8 cellular contexts compared by ENCODE assay signal in the genomic region with DNA sequence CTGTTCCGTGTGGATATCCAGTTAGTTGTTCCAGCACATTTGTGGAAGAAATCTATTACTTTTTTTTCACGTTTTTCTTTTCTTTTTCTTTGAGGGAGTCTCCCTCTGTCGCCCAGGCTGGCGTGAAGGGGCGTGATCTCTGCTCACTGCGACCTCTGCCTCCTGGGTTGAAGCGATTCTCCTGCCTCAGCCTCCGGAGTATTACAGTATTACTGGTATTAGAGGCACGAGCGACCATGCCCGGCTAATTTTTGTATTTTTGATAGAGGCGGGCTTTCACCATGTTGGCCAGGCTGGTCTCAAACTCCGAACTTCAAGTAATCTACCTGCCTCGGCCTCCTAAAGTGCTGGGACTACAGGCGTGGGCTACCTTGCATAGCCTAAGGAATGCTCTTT. TPM values are rescaled to one million over a fixed set of nuclear protein-coding genes. Genes with fewer than 3 reads are reported as not detected.
DNase-seq lines count a peak whose midpoint lies in the region; ATAC-seq, FAIRE-seq and TF ChIP-seq lines count a peak whose summit lies in the region.

No MANE protein-coding gene starts in this region.

- H3K27ac Mint-ChIP-seq in activated CD8-positive, alpha-beta memory T cell treated with anti-CD3 and anti-CD28 coated beads, Interleukin-2, amount 10 ng/mL, durations not matched to agents 7 days and 5 days, result peak overlapping the region; percentile 94

- 31% methylated on average over 15 of the region's 15 CpGs for WGBS in GM12878 (ENCODE audit: insufficient coverage, insufficient replicate concordance, low lambda C conversion rate, missing lambda C conversion rate)
- WGBS in mesendoderm (ENCODE audit: extremely low coverage, insufficient coverage, low lambda C conversion rate), result no CpG with 5 or more reads among the region's 15 CpGs

- no peak overlapping the region for H4K5ac ChIP-seq in mesendoderm (ENCODE audit: low read length)

- H3K9me3 ChIP-seq in GM12878 (replicated peaks; ENCODE audit: control insufficient read depth, insufficient read depth, low read length) (peaks cover 3% of the 10 kb centered on the region), tibial artery (no peaks in the 10 kb centered on the region)

- SMC1A ChIA-PET in GM12878 (lab: Charles Lee; ENCODE audit: uncharacterized antibody, unreplicated experiment), result interaction anchor here (0.9 to 2.0 kb wide), 3 partner anchors 9 to 30 kb away, joined by 4 to 8 read pairs (median 6); no protein-coding TSS in a partner anchor

- intact Hi-C loops in GM12878 (cut with micrococcal nuclease; ENCODE audit: unreplicated experiment), result loop anchor here (5.0 kb wide), 3 partner anchors 41 to 96 kb away; partner anchors contain the start of gene ZNF600
- intact Hi-C loops in tibial artery (cut with DNase I; ENCODE audit: low total_unique reads), result loop anchor here (5.0 kb wide), 1 partner anchor 49 kb away; no protein-coding TSS in a partner anchor

- H4K20me1 ChIP-seq in GM12878 (ENCODE audit: control insufficient read depth, insufficient read depth), result no peaks in the 10 kb centered on the region

- TF ChIP-seq POLR2A in GM12878 (IDR thresholded peaks at IDR 0.05; ENCODE audit: low read depth, low read length), result no peak

- peak overlapping the region; percentile 11 for H2BK15ac ChIP-seq in mesendoderm (replicated peaks; ENCODE audit: low read depth)

- BruUV-seq in GM12878 (replicated peaks; lab: Mats Ljungman, UMichigan), result no TSS peak

- TF ChIP-seq EP300 in GM12878 (IDR thresholded peaks at IDR 0.05; ENCODE audit: borderline replicate concordance in 1 of 2, control insufficient read depth in 1 of 2, low read depth in 2 of 2, low read length in 2 of 2), result no peak

- peak overlapping the region; percentile 60 for H3K4ac ChIP-seq in mesendoderm (ENCODE audit: low read depth, low read length)

- in situ Hi-C loops in GM12878 (cut with MboI), result no loop called here

- H3K36me3 Mint-ChIP-seq in activated CD8-positive, alpha-beta memory T cell treated with anti-CD3 and anti-CD28 coated beads, Interleukin-2, amount 10 ng/mL, durations not matched to agents 7 days and 5 days, result peaks cover 34% of the 10 kb centered on the region

- H3K4me1 Mint-ChIP-seq in activated CD8-positive, alpha-beta memory T cell treated with anti-CD3 and anti-CD28 coated beads, Interleukin-2, amount 10 ng/mL, durations not matched to agents 7 days and 5 days, result peaks cover 24% of the 10 kb centered on the region

- H3K27ac ChIP-seq in GM12878 (ENCODE audit: control insufficient read depth, insufficient read depth) (peak overlapping the region; percentile 88; the same call in 1 of the 2 replicates), mesendoderm (ENCODE audit: low read depth, low read length) (peak overlapping the region; percentile 73), tibial artery (peak overlapping the region; percentile 91 to 92)

- peaks cover 8% of the 10 kb centered on the region for H3K9me3 Mint-ChIP-seq in activated CD8-positive, alpha-beta memory T cell treated with anti-CD3 and anti-CD28 coated beads, Interleukin-2, amount 10 ng/mL, durations not matched to agents 7 days and 5 days (ENCODE audit: low read depth)

- no peak overlapping the region for H2BK5ac ChIP-seq in mesendoderm (ENCODE audit: low read length)

- H2AFZ ChIP-seq in GM12878 (ENCODE audit: control insufficient read depth, low read depth, low read length), result peak overlapping the region; percentile 85

- no peak overlapping the region for H3K23ac ChIP-seq in mesendoderm (ENCODE audit: low read length)

- no peak for FAIRE-seq in GM12878 (lab: Jason Lieb, UNC)

- H3K27me3 ChIP-seq in GM12878 (replicated peaks in 1 of 2; ENCODE audit: control insufficient read depth in 2 of 2, insufficient read depth in 2 of 2, low read length in 1 of 2) (no peaks in the 10 kb centered on the region), mesendoderm (ENCODE audit: insufficient read depth, low read length, poor library complexity) (no peaks in the 10 kb centered on the region), tibial artery (no peaks in the 10 kb centered on the region)

- H3K4me3 ChIP-seq in GM12878 (peak overlapping the region; percentile 90; the same call in 1 of the 2 replicates), mesendoderm (ENCODE audit: low read length) (no peak overlapping the region), tibial artery (peak overlapping the region; percentile 56)

- H3K56ac ChIP-seq in mesendoderm (ENCODE audit: low read length), result peak overlapping the region; percentile 91

- no peaks in the 10 kb centered on the region for H3K36me3 ChIP-seq in GM12878 (ENCODE audit: control insufficient read depth in 2 of 2, insufficient read depth in 2 of 2, low read length in 1 of 2)
- H3K36me3 ChIP-seq in mesendoderm (ENCODE audit: control insufficient read depth, insufficient read depth, low read length), result no peaks in the 10 kb centered on the region
- H3K36me3 ChIP-seq in tibial artery, result no peaks in the 10 kb centered on the region

- H3K9ac ChIP-seq in GM12878 (ENCODE audit: control insufficient read depth, insufficient read depth, low read length) (peak overlapping the region; percentile 84), mesendoderm (ENCODE audit: low read length) (peak overlapping the region; percentile 70)

- no peak overlapping the region for H4K8ac ChIP-seq in mesendoderm (ENCODE audit: low read depth, low read length)

- H3K4me1 ChIP-seq in GM12878 (ENCODE audit: control insufficient read depth, insufficient read depth, low read length), result peaks cover 7% of the 10 kb centered on the region
- H3K4me1 ChIP-seq in mesendoderm (ENCODE audit: control insufficient read depth, low read depth, low read length), result no peaks in the 10 kb centered on the region
- H3K4me1 ChIP-seq in tibial artery, result peaks cover 0 to 31% (median 14%) of the 10 kb centered on the region in 4 donors

- no peak for TF ChIP-seq RAD21 in GM12878 (IDR thresholded peaks at IDR 0.05; ENCODE audit: insufficient read depth, low read depth, low read length)

- H3K27me3 Mint-ChIP-seq in activated CD8-positive, alpha-beta memory T cell treated with anti-CD3 and anti-CD28 coated beads, Interleukin-2, amount 10 ng/mL, durations not matched to agents 7 days and 5 days, result no peaks in the 10 kb centered on the region

- CTCF ChIA-PET in activated CD8-positive, alpha-beta memory T cell treated with anti-CD3 and anti-CD28 coated beads, Interleukin-2, amount 10 ng/mL, durations not matched to agents 7 days and 5 days (lab: Charles Lee), result no interaction called here
- CTCF ChIA-PET in GM12878 (lab: Yijun Ruan, JAX), result no interaction called here

- H3K79me1 ChIP-seq in mesendoderm (ENCODE audit: low read length), result peaks cover 1% of the 10 kb centered on the region

- no peak for ATAC-seq in activated CD8-positive, alpha-beta memory T cell treated with anti-CD3 and anti-CD28 coated beads, Interleukin-2, amount 10 ng/mL, durations not matched to agents 7 days and 5 days
- no peak for ATAC-seq in GM12878

- peaks cover 9% of the 10 kb centered on the region for H3K79me2 ChIP-seq in GM12878 (ENCODE audit: control insufficient read depth, insufficient read depth, low read length)
- peaks cover 1% of the 10 kb centered on the region for H3K79me2 ChIP-seq in mesendoderm (ENCODE audit: control insufficient read depth, insufficient read depth, low read length)

- RAD21 ChIA-PET in GM12878 (lab: Charles Lee; ENCODE audit: unreplicated experiment), result interaction anchor here (0.6 to 1.9 kb wide), 3 partner anchors 21 to 147 kb away, joined by 3 to 10 read pairs (median 3); no protein-coding TSS in a partner anchor

- peak overlapping the region; percentile 96 for H3K4me3 Mint-ChIP-seq in activated CD8-positive, alpha-beta memory T cell treated with anti-CD3 and anti-CD28 coated beads, Interleukin-2, amount 10 ng/mL, durations not matched to agents 7 days and 5 days

- POLR2A ChIA-PET in GM12878 (lab: Charles Lee), result interaction anchor here (0.5 to 1.5 kb wide), 3 partner anchors 38 to 89 kb away, joined by 4 to 11 read pairs (median 5); partner anchors contain the start of gene ZNF83

- H3K18ac ChIP-seq in mesendoderm (ENCODE audit: low read length), result peak overlapping the region; percentile 12

- H3K4me2 ChIP-seq in GM12878 (ENCODE audit: control insufficient read depth, insufficient read depth), result peak overlapping the region; percentile 89
- no peak overlapping the region for H3K4me2 ChIP-seq in mesendoderm (ENCODE audit: low read length)

- no peak for DNase-seq in activated CD8-positive, alpha-beta memory T cell treated with anti-CD3 and anti-CD28 coated beads, Interleukin-2, amount 10 ng/mL, durations not matched to agents 7 days and 5 days
- no peak for DNase-seq in activated CD8-positive, alpha-beta memory T cell treated with anti-CD3 and anti-CD28 coated beads, Interleukin-2, amount 50 U/mL, for 48 hours
- DNase-seq in GM12878 (ENCODE audit: low read depth, low spot score) (no peak), mesendoderm (peak; percentile 36), tibial artery (peak in 1 of 2 donors; percentile 23), NCI-H1092 treated with DMSO at 0.1 percent for 48 hours (lab: John Stamatoyannopoulos, UW) (no peak), HK-2 (ENCODE audit: unreplicated experiment) (no peak)
- DNase-seq in stimulated activated CD4-positive, alpha-beta T cell treated with anti-CD3 and anti-CD28 coated beads, Interleukin-1b, Interleukin-23, amount 100 ng/mL, for 48 hours, result no peak

- TF ChIP-seq CTCF in GM12878 (IDR thresholded peaks at IDR 0.05 in 2 of 3, conservative IDR thresholded peaks at IDR 0.05 in 1 of 3; ENCODE audit: control insufficient read depth in 2 of 3, extremely low read depth in 1 of 3, insufficient read depth in 1 of 3, low read depth in 3 of 3, low read length in 3 of 3) (no peak), tibial artery (IDR thresholded peaks at IDR 0.05) (no peak)

- no peak overlapping the region for H2AK5ac ChIP-seq in mesendoderm (ENCODE audit: low read length)

- H2BK120ac ChIP-seq in mesendoderm (ENCODE audit: low read depth, low read length), result no peak overlapping the region

RNA-seq across cellular contexts. Expression of gene ZNF611, which starts 43.6 kb away (rescaled TPM):
- total RNA-seq in activated CD8-positive, alpha-beta memory T cell treated with anti-CD3 and anti-CD28 coated beads, Interleukin-2, amount 10 ng/mL, durations not matched to agents 7 days and 5 days, result 10 to 100 TPM; 30.7 to 32.1 TPM
- total RNA-seq in GM12878 (2013; cell fraction: nucleolus; rRNA removed), result 89.7 and 94.1 TPM in 2 replicates
- total RNA-seq in GM12878 (2014; rRNA removed) (6.1 and 6.3 TPM in 2 replicates), GM12878 (2014; rRNA removed; fragmentation: Illumina TruSeq; extraction: Trizol) (9.4 and 9.5 TPM in 2 replicates), GM12878 (2021) (16.1 and 16.8 TPM in 2 replicates)
- polyA plus RNA-seq in GM12878 (2011; ENCODE audit: low read depth), result 5.6 TPM
- polyA plus RNA-seq in GM12878 (2011; rRNA removed) (8.7 and 9.0 TPM in 2 replicates), GM12878 (2014; fragmentation: Illumina TruSeq; extraction: Trizol) (6.5 and 11.9 TPM in 2 replicates), GM12878 (2014; fragmentation: Nextera tagmentation; extraction: Ambion mirVana) (1 to 10 TPM; 1.4 to 2.3 TPM), GM12878 (2014; rRNA removed) (5.8 and 7.1 TPM in 2 replicates), GM12878 (2016; fragmentation: Nextera tagmentation; extraction: Ambion mirVana) (10 to 100 TPM; 11.3 to 12.4 TPM)
- polyA plus RNA-seq in GM12878 (2011; cell fraction: cytosol; rRNA removed), result 3.8 and 4.2 TPM in 2 replicates
- polyA plus RNA-seq in GM12878 (2011; cell fraction: nucleus; rRNA removed), result 9.8 and 12.0 TPM in 2 replicates
- 4.3 and 9.3 TPM in 2 replicates for polyA plus RNA-seq in GM12878 (2012)
- polyA minus RNA-seq in GM12878 (2011; rRNA and poly(A)+ RNA removed), result 21.5 and 26.7 TPM in 2 replicates
- polyA minus RNA-seq in GM12878 (2011; cell fraction: cytosol; rRNA and poly(A)+ RNA removed), result 16.0 and 19.9 TPM in 2 replicates
- polyA minus RNA-seq in GM12878 (2011; cell fraction: nucleus; rRNA and poly(A)+ RNA removed), result 9.6 and 15.3 TPM in 2 replicates
- polyA plus RNA-seq in mesendoderm (2013, experiment 1 of 2), result 12.0 TPM
- polyA plus RNA-seq in mesendoderm (2013, experiment 2 of 2), result 13.8 TPM

RNA-seq across cellular contexts. Expression of gene ZNF83, which starts 53.1 kb away (rescaled TPM):
- 10 to 100 TPM; 32.0 to 64.2 TPM for total RNA-seq in activated CD8-positive, alpha-beta memory T cell treated with anti-CD3 and anti-CD28 coated beads, Interleukin-2, amount 10 ng/mL, durations not matched to agents 7 days and 5 days
- 361 and 381 TPM in 2 replicates for total RNA-seq in GM12878 (2013; cell fraction: nucleolus; rRNA removed)
- total RNA-seq in GM12878 (2014; rRNA removed) (19.7 and 27.4 TPM in 2 replicates), GM12878 (2014; rRNA removed; fragmentation: Illumina TruSeq; extraction: Trizol) (35.2 and 37.3 TPM in 2 replicates), GM12878 (2021) (17.6 and 18.2 TPM in 2 replicates)
- polyA plus RNA-seq in GM12878 (2011; ENCODE audit: low read depth), result 28.7 TPM
- polyA plus RNA-seq in GM12878 (2011; rRNA removed) (90.1 and 132 TPM in 2 replicates), GM12878 (2014; fragmentation: Illumina TruSeq; extraction: Trizol) (32.0 and 51.8 TPM in 2 replicates), GM12878 (2014; fragmentation: Nextera tagmentation; extraction: Ambion mirVana) (10 to 100 TPM in 1 of 2 experiments, 1 to 10 TPM in 1; 9.9 to 11.3 TPM), GM12878 (2014; rRNA removed) (23.7 and 32.0 TPM in 2 replicates), GM12878 (2016; fragmentation: Nextera tagmentation; extraction: Ambion mirVana) (10 to 100 TPM; 12.0 to 16.4 TPM)
- 42.6 and 47.6 TPM in 2 replicates for polyA plus RNA-seq in GM12878 (2011; cell fraction: cytosol; rRNA removed)
- 125 and 146 TPM in 2 replicates for polyA plus RNA-seq in GM12878 (2011; cell fraction: nucleus; rRNA removed)
- 28.6 and 29.7 TPM in 2 replicates for polyA plus RNA-seq in GM12878 (2012)
- 55.0 and 56.2 TPM in 2 replicates for polyA minus RNA-seq in GM12878 (2011; rRNA and poly(A)+ RNA removed)
- 28.3 and 28.7 TPM in 2 replicates for polyA minus RNA-seq in GM12878 (2011; cell fraction: cytosol; rRNA and poly(A)+ RNA removed)
- polyA minus RNA-seq in GM12878 (2011; cell fraction: nucleus; rRNA and poly(A)+ RNA removed), result 36.8 and 54.2 TPM in 2 replicates
- 14.9 TPM for polyA plus RNA-seq in mesendoderm (2013, experiment 1 of 2)
- 14.0 TPM for polyA plus RNA-seq in mesendoderm (2013, experiment 2 of 2)
